Comparison of ENCODE assay signal across 26 cellular contexts in the genomic region with DNA sequence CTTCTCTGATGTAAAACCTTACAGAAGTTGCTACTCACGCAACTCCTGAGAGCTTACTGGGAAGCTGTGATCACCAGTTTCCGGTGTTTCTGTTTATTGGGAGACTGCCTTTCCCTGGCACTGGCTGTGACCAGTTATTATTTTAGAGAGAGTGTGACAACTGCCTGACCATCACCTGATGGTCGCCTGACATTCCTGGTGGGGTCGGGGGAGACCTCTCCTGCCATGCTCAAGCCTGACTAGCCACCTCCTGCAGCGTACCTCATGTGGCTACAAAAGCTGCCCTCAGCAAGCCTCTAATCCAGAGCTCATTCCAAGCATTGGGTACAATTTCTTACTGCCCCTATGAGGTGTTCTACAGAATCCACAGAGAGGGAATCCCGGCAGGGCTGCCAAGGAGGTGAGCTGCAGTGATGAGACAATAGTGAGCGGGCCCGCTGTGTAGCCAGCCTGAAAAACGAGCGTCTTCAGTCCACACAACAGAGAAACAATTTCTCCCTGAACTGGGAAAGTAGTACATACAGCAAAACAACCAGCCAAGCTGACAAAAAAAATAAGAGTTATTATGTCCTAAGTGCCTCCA. TPM values are rescaled to one million over a fixed set of nuclear protein-coding genes. Genes with fewer than 3 reads are reported as not detected.
"Had no signal": no experiment of that assay in that cellular context is flagged by ENCODE, and none has a peak within 500 bp of the region (broad histone marks: within the 10 kb centered on the region; RNA-seq: fewer than 3 reads in every experiment).

No MANE protein-coding gene starts in this region.

- H3K4me1 ChIP-seq: foreskin keratinocyte had no signal

- H3K4me3 ChIP-seq: colonic mucosa, esophagus muscularis mucosa, gastroesophageal sphincter, heart right ventricle, lower lobe of right lung, ovary, stomach, thyroid gland had no signal

- H3K4me1 Mint-ChIP-seq: nephron progenitor cell had no signal

- H3K27ac Mint-ChIP-seq: dendritic cell treated with granulocyte-macrophage colony-stimulating factor and Interleukin-4, amounts not matched to agents 40 ng/mL and 50 ng/mL, for 4 days; nephron progenitor cell; stimulated activated effector memory CD8-positive, alpha-beta T cell treated with anti-CD3 and anti-CD28 coated beads, Interleukin-12 subunit alpha, Interleukin-12 subunit beta, amount 100 ng/mL, for 72 hours had no signal

- H3K9me3 ChIP-seq: colonic mucosa, esophagus muscularis mucosa, gastroesophageal sphincter, heart right ventricle, lower lobe of right lung, ovary, stomach, thyroid gland had no signal

- H3K36me3 Mint-ChIP-seq: naive thymus-derived CD8-positive, alpha-beta T cell; stimulated activated effector memory CD8-positive, alpha-beta T cell treated with anti-CD3 and anti-CD28 coated beads, Interleukin-12 subunit alpha, Interleukin-12 subunit beta, amount 100 ng/mL, for 72 hours had no signal

- DNase-seq: colonic mucosa; effector CD8-positive, alpha-beta T cell; foreskin keratinocyte; heart right ventricle; hippocampal formation; left cardiac atrium; left ventricle myocardium superior; lower lobe of right lung; naive thymus-derived CD8-positive, alpha-beta T cell; nephron progenitor cell; nucleus accumbens; ovary; posterior cingulate gyrus; retina; stimulated activated CD4-positive, alpha-beta T cell treated with anti-CD3 and anti-CD28 coated beads, Interleukin-4, amount 100 ng/mL, for 24 hours; stimulated activated naive CD4-positive, alpha-beta T cell treated with Interleukin-2 at 50 U/mL for 16 hours; stomach; trophoblast cell had no signal

- H3K4me3 Mint-ChIP-seq: dendritic cell treated with granulocyte-macrophage colony-stimulating factor and Interleukin-4, amounts not matched to agents 40 ng/mL and 50 ng/mL, for 4 days; naive thymus-derived CD8-positive, alpha-beta T cell; nephron progenitor cell; stimulated activated effector memory CD8-positive, alpha-beta T cell treated with anti-CD3 and anti-CD28 coated beads, Interleukin-12 subunit alpha, Interleukin-12 subunit beta, amount 100 ng/mL, for 72 hours had no signal

- H3K9me3 Mint-ChIP-seq: dendritic cell treated with granulocyte-macrophage colony-stimulating factor and Interleukin-4, amounts not matched to agents 40 ng/mL and 50 ng/mL, for 4 days; naive thymus-derived CD8-positive, alpha-beta T cell; nephron progenitor cell; stimulated activated effector memory CD8-positive, alpha-beta T cell treated with anti-CD3 and anti-CD28 coated beads, Interleukin-12 subunit alpha, Interleukin-12 subunit beta, amount 100 ng/mL, for 72 hours had no signal

- H3K27ac ChIP-seq: colonic mucosa, esophagus muscularis mucosa, foreskin keratinocyte, gastroesophageal sphincter, heart right ventricle, lower lobe of right lung, ovary, stomach had no signal

- H3K27me3 ChIP-seq: ovary, thyroid gland had no signal

- H3K36me3 ChIP-seq: colonic mucosa, esophagus muscularis mucosa, gastroesophageal sphincter, heart right ventricle, lower lobe of right lung, ovary, stomach, thyroid gland had no signal

RNA-seq across cellular contexts. Expression of a gene that starts 28.7 kb away (rescaled TPM):
- total RNA-seq: endothelial cell of umbilical vein, esophagus muscularis mucosa, lower lobe of right lung, sciatic nerve, subcutaneous adipose tissue had no signal
- polyA plus RNA-seq: endothelial cell of umbilical vein had no signal
